Comparison of ENCODE assay signal across 22 cellular contexts in genomic region chr2:76584474-76584873, GRCh38.
"Had no signal": no experiment of that assay in that cellular context is flagged by ENCODE, and none has a peak within 500 bp of the region (broad histone marks: within the 10 kb centered on the region; RNA-seq: fewer than 3 reads in every experiment).

No MANE protein-coding gene starts in this region.

- H3K4me3 ChIP-seq: dorsolateral prefrontal cortex, gastrocnemius medialis, lower lobe of right lung, right lobe of liver, suprapubic skin, transverse colon, upper lobe of right lung, uterus had no signal

- H3K4me3 Mint-ChIP-seq: natural killer cell treated with Interleukin-12 subunit alpha and Interleukin-12 subunit beta and Interleukin-15 and Interleukin-18, amount 100 ng/mL, for 72 hours; neural crest cell; stimulated activated naive B cell treated with anti-CD40 and anti-IgM and Interleukin-4, amounts not matched to agents 10 μg/mL and 1 μg/mL and 100 μg/mL, for 72 hours; stimulated activated naive CD8-positive, alpha-beta T cell treated with anti-CD3 and anti-CD28 coated beads, Interleukin-15, Interleukin-2, amounts not matched to agents 100 ng/mL and 50 ng/mL, for 24 hours had no signal

- H3K27me3 Mint-ChIP-seq: natural killer cell treated with Interleukin-12 subunit alpha and Interleukin-12 subunit beta and Interleukin-15 and Interleukin-18, amount 100 ng/mL, for 72 hours; stimulated activated naive B cell treated with anti-CD40 and anti-IgM and Interleukin-4, amounts not matched to agents 10 μg/mL and 1 μg/mL and 100 μg/mL, for 72 hours; stimulated activated naive CD8-positive, alpha-beta T cell treated with anti-CD3 and anti-CD28 coated beads, Interleukin-15, Interleukin-2, amounts not matched to agents 100 ng/mL and 50 ng/mL, for 24 hours had no signal

- H3K4me1 Mint-ChIP-seq: neural crest cell; stimulated activated naive B cell treated with anti-CD40 and anti-IgM and Interleukin-4, amounts not matched to agents 10 μg/mL and 1 μg/mL and 100 μg/mL, for 72 hours had no signal

- H3K9me3 ChIP-seq: gastrocnemius medialis, lower lobe of right lung, neutrophil, right lobe of liver, suprapubic skin, transverse colon, upper lobe of right lung, uterus had no signal

- H3K36me3 Mint-ChIP-seq: natural killer cell treated with Interleukin-12 subunit alpha and Interleukin-12 subunit beta and Interleukin-15 and Interleukin-18, amount 100 ng/mL, for 72 hours; stimulated activated naive B cell treated with anti-CD40 and anti-IgM and Interleukin-4, amounts not matched to agents 10 μg/mL and 1 μg/mL and 100 μg/mL, for 72 hours had no signal

- H2AFZ ChIP-seq: parathyroid adenoma had no signal

- H3K36me3 ChIP-seq: gastrocnemius medialis, lower lobe of right lung, neutrophil, right lobe of liver, suprapubic skin, transverse colon, upper lobe of right lung, uterus had no signal

- H3K4me1 ChIP-seq: gastrocnemius medialis, lower lobe of right lung, parathyroid adenoma, right lobe of liver, suprapubic skin, transverse colon, upper lobe of right lung, uterus had no signal

- H3K27me3 ChIP-seq: dorsolateral prefrontal cortex, gastrocnemius medialis, neutrophil, right lobe of liver, suprapubic skin, transverse colon, upper lobe of right lung, uterus had no signal

- H3K27ac Mint-ChIP-seq: natural killer cell treated with Interleukin-12 subunit alpha and Interleukin-12 subunit beta and Interleukin-15 and Interleukin-18, amount 100 ng/mL, for 72 hours; progenitor cell of endocrine pancreas; stimulated activated naive B cell treated with anti-CD40 and anti-IgM and Interleukin-4, amounts not matched to agents 10 μg/mL and 1 μg/mL and 100 μg/mL, for 72 hours; stimulated activated naive CD8-positive, alpha-beta T cell treated with anti-CD3 and anti-CD28 coated beads, Interleukin-15, Interleukin-2, amounts not matched to agents 100 ng/mL and 50 ng/mL, for 24 hours had no signal

- H3K27ac ChIP-seq: dorsolateral prefrontal cortex, gastrocnemius medialis, lower lobe of right lung, neutrophil, parathyroid adenoma, right lobe of liver, suprapubic skin, transverse colon, upper lobe of right lung, uterus had no signal

- ATAC-seq: gastrocnemius medialis; left ventricle myocardium superior; lower lobe of right lung; natural killer cell treated with Interleukin-12 subunit alpha and Interleukin-12 subunit beta and Interleukin-15 and Interleukin-18, amount 100 ng/mL, for 72 hours; right lobe of liver; stimulated activated naive B cell treated with anti-CD40 and anti-IgM and Interleukin-4, amounts not matched to agents 10 μg/mL and 1 μg/mL and 100 μg/mL, for 72 hours; upper lobe of right lung had no signal

- H3K9ac ChIP-seq: parathyroid adenoma had no signal

- DNase-seq: cortex of kidney; dorsolateral prefrontal cortex; effector CD4-positive, alpha-beta T cell; gastrocnemius medialis; head of caudate nucleus; left ventricle myocardium superior; lower lobe of right lung; right lobe of liver; small intestine; stimulated activated CD4-positive, alpha-beta T cell treated with anti-CD3 and anti-CD28 coated beads, Interleukin-15, amount 100 ng/mL, for 24 hours; stimulated activated CD4-positive, alpha-beta T cell treated with anti-CD3 and anti-CD28 coated beads, Interleukin-2, amount 100 ng/mL, for 48 hours; stimulated activated naive B cell treated with anti-CD40 and anti-IgM and Interleukin-4, amounts not matched to agents 10 μg/mL and 1 μg/mL and 100 μg/mL, for 72 hours; transverse colon; upper lobe of right lung; uterus had no signal

- H3K79me2 ChIP-seq: parathyroid adenoma had no signal
